ENCODE assay signal across 14 cellular contexts in the genomic region with DNA sequence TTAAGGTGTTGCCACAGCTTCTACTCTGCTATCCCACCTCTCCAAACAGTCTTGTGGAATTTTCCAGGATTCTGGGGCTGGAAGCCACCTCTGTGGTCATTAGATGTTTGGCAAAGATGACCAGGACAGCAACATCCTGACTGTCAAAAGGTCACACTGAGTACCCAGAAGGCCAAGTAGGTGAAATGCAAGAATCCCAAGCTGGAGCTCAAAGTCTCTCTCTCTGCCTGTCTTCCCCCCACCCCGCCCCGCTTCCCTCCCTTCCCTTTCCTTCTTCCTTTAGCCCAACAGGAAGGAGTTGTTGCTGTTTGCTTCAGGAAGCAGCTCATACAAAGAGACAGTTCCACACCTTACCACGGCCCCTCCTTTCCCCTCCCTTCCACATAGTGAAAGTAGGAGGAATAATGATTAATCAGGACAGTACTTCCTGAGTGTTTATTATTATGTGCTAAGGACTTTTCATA.
DNase-seq lines count a peak whose midpoint lies in the region; ATAC-seq and TF ChIP-seq lines count a peak whose summit lies in the region.
"Had no signal": no experiment of that assay in that cellular context is flagged by ENCODE, and none has a peak within 500 bp of the region (broad histone marks: within the 10 kb centered on the region; RNA-seq: fewer than 3 reads in every experiment).

No MANE protein-coding gene starts in this region.

- H3K27ac ChIP-seq in BLaER1, result peak overlapping the region; percentile 1; the same call in 1 of the 2 replicates
- no peak overlapping the region for H3K27ac ChIP-seq in HCT116 (ENCODE audit: low read depth, low read length)
- H3K27ac ChIP-seq in mesenchymal stem cell (ENCODE audit: low read length, poor library complexity, severe bottlenecking), result no peak overlapping the region
- H3K27ac ChIP-seq: cardiac muscle cell, psoas muscle had no signal

- no peaks in the 10 kb centered on the region for H4K20me1 ChIP-seq in BLaER1
- H4K20me1 ChIP-seq in HCT116 (ENCODE audit: insufficient read depth), result no peaks in the 10 kb centered on the region

- no peaks in the 10 kb centered on the region for H3K79me1 ChIP-seq in mesenchymal stem cell (replicated peaks; ENCODE audit: low read length, poor library complexity, severe bottlenecking)

- no TSS peak for BruUV-seq in HCT116 (replicated peaks; lab: Mats Ljungman, UMichigan)

- H3K23ac ChIP-seq in mesenchymal stem cell (ENCODE audit: low read length in 2 of 2), result no peak overlapping the region

- TF ChIP-seq RAD21 in HCT116 (IDR thresholded peaks at IDR 0.05; ENCODE audit: low read depth), result no peak

- peak overlapping the region; percentile 84 for H3K27ac Mint-ChIP-seq in activated naive CD8-positive, alpha-beta T cell treated with anti-CD3 and anti-CD28 coated beads for 36 hours

- no peak for TF ChIP-seq CTCF in HCT116 (IDR thresholded peaks at IDR 0.05 in 2 of 3, conservative IDR thresholded peaks at IDR 0.05 in 1 of 3; ENCODE audit: borderline replicate concordance in 1 of 3, insufficient read depth in 1 of 3, low read depth in 2 of 3, low read length in 2 of 3)
- TF ChIP-seq CTCF in lower leg skin (IDR thresholded peaks at IDR 0.05), result no peak

- H3K4me3 ChIP-seq in BLaER1 (no peak overlapping the region), HCT116 (replicated peaks in 1 of 2; ENCODE audit: low read depth in 1 of 2, low read length in 2 of 2) (no peak overlapping the region), mesenchymal stem cell (ENCODE audit: insufficient read depth in 1 of 2, low read depth in 1 of 2, low read length in 2 of 2) (no peak overlapping the region), lower leg skin (ENCODE audit: low read depth, poor library complexity, severe bottlenecking) (no peak overlapping the region)
- H3K4me3 ChIP-seq: cardiac muscle cell, psoas muscle had no signal

- no peak overlapping the region for H3K4ac ChIP-seq in mesenchymal stem cell (ENCODE audit: low read depth in 1 of 2, low read length in 2 of 2)

- H2AK5ac ChIP-seq in mesenchymal stem cell (ENCODE audit: low read length, severe bottlenecking), result no peak overlapping the region

- H3K4me1 ChIP-seq in BLaER1, result peaks cover 17% of the 10 kb centered on the region
- peaks cover 0 to 12% of the 10 kb centered on the region in 2 experiments; a peak in 1 of 4 replicates for H3K4me1 ChIP-seq in HCT116 (ENCODE audit: control insufficient read depth in 1 of 2, insufficient read depth in 2 of 2, low read length in 2 of 2)
- H3K4me1 ChIP-seq in mesenchymal stem cell (ENCODE audit: control insufficient read depth, insufficient read depth, low read depth, low read length), result peaks cover 2% of the 10 kb centered on the region
- H3K4me1 ChIP-seq: psoas muscle had no signal

- H3K9me3 Mint-ChIP-seq in activated naive CD8-positive, alpha-beta T cell treated with anti-CD3 and anti-CD28 coated beads for 36 hours, result no peaks in the 10 kb centered on the region

- H3K18ac ChIP-seq in mesenchymal stem cell (ENCODE audit: low read depth in 1 of 2, low read length in 2 of 2), result no peak overlapping the region

- H2BK12ac ChIP-seq in mesenchymal stem cell (ENCODE audit: low read length in 2 of 2), result no peak overlapping the region

- CTCF ChIA-PET in HCT116 (lab: Charles Lee), result no interaction called here

- DNase-seq in HCT116 (ENCODE audit: low read depth, low spot score) (no peak), mesenchymal stem cell (no peak), MV-4-11 (lab: John Stamatoyannopoulos, UW) (no peak), lower leg skin (ENCODE audit: low spot score in 2 of 2) (no peak), Right ventricle myocardium inferior (ENCODE audit: missing footprints) (no peak)
- no peak for DNase-seq in activated naive CD8-positive, alpha-beta T cell treated with anti-CD3 and anti-CD28 coated beads for 36 hours
- DNase-seq: activated CD8-positive, alpha-beta memory T cell treated with anti-CD3 and anti-CD28 coated beads, Interleukin-2, amount 50 U/mL, for 4 hours; hypothalamus; NCI-H2171 treated with DMSO at 0.1 percent for 48 hours; psoas muscle; stimulated activated naive CD4-positive, alpha-beta T cell treated with Interleukin-2 at 50 U/mL for 16 hours had no signal

- intact Hi-C loops in HCT116 (cut with micrococcal nuclease), result no loop called here
- intact Hi-C loops in lower leg skin (cut with DNase I; ENCODE audit: low total_unique reads), result no loop called here
- intact Hi-C loops in Right ventricle myocardium inferior (cut with DNase I), result no loop called here

- WGBS in mesenchymal stem cell, result 64% methylated on average over 2 of the region's 3 CpGs
- 38 to 53% methylated on average over 3 of the region's 3 CpGs for WGBS in lower leg skin, 2 donors

- H3K79me2 ChIP-seq in HCT116 (ENCODE audit: insufficient read depth, low read length), result no peaks in the 10 kb centered on the region

- H2AFZ ChIP-seq in HCT116 (ENCODE audit: low read depth, low read length, poor library complexity, severe bottlenecking), result peak overlapping the region; percentile 77
- no peak overlapping the region for H2AFZ ChIP-seq in mesenchymal stem cell (ENCODE audit: low read depth, low read length)

- H3K36me3 ChIP-seq in BLaER1 (no peaks in the 10 kb centered on the region), HCT116 (ENCODE audit: control insufficient read depth in 1 of 2, insufficient read depth in 2 of 2, low read length in 2 of 2) (no peaks in the 10 kb centered on the region), mesenchymal stem cell (ENCODE audit: control insufficient read depth in 1 of 2, insufficient read depth in 2 of 2, low read depth in 1 of 2, low read length in 2 of 2) (no peaks in the 10 kb centered on the region)
- H3K36me3 ChIP-seq: cardiac muscle cell had no signal

- H3K27me3 Mint-ChIP-seq in activated naive CD8-positive, alpha-beta T cell treated with anti-CD3 and anti-CD28 coated beads for 36 hours, result no peaks in the 10 kb centered on the region

- TF ChIP-seq POLR2A in HCT116 (IDR thresholded peaks at IDR 0.05; ENCODE audit: borderline replicate concordance, extremely low read depth, insufficient read depth, insufficient read length) (no peak), lower leg skin (IDR thresholded peaks at IDR 0.05) (no peak)

- H3K9me3 ChIP-seq in BLaER1, result no peaks in the 10 kb centered on the region
- no peaks in the 10 kb centered on the region for H3K9me3 ChIP-seq in HCT116 (ENCODE audit: control insufficient read depth in 1 of 2, insufficient read depth in 1 of 2, low read depth in 1 of 2, low read length in 2 of 2)
- no peaks in the 10 kb centered on the region for H3K9me3 ChIP-seq in mesenchymal stem cell (ENCODE audit: control insufficient read depth, low read length)
- H3K9me3 ChIP-seq: psoas muscle had no signal

- no peaks in the 10 kb centered on the region for H3K36me3 Mint-ChIP-seq in activated naive CD8-positive, alpha-beta T cell treated with anti-CD3 and anti-CD28 coated beads for 36 hours

- peaks cover 12% of the 10 kb centered on the region for H3K4me1 Mint-ChIP-seq in activated naive CD8-positive, alpha-beta T cell treated with anti-CD3 and anti-CD28 coated beads for 36 hours

- ATAC-seq in HCT116 (no peak), HG03039 (IDR thresholded peaks at IDR 0.05; ENCODE audit: unreplicated experiment) (no peak), Right ventricle myocardium inferior (no peak)
- ATAC-seq: psoas muscle had no signal

- RAD21 ChIA-PET in HCT116 (lab: Charles Lee; ENCODE audit: low non-redundant PET in 1 of 2, low total read pairs in 2 of 2, uncharacterized antibody in 2 of 2, unreplicated experiment in 2 of 2), result interaction anchor here in 1 of 2 experiments (0.5 kb wide), 1 partner anchor 203 kb away, joined by 3 read pairs; no protein-coding TSS in a partner anchor

- POLR2A ChIA-PET in HCT116 (lab: Charles Lee), result no interaction called here

- H3K4me2 ChIP-seq in BLaER1, result peak overlapping the region; percentile 29
- no peak overlapping the region for H3K4me2 ChIP-seq in HCT116 (ENCODE audit: low read length)
- H3K4me2 ChIP-seq in mesenchymal stem cell (ENCODE audit: low read length, poor library complexity, severe bottlenecking), result peak overlapping the region; percentile 10

- H3K14ac ChIP-seq in mesenchymal stem cell (ENCODE audit: low read length in 2 of 2), result no peak overlapping the region

- no peak overlapping the region for H4K8ac ChIP-seq in mesenchymal stem cell (ENCODE audit: low read length)

- H2BK15ac ChIP-seq in mesenchymal stem cell (ENCODE audit: low read depth, poor library complexity, severe bottlenecking), result no peak overlapping the region

- no peak overlapping the region for H3K9ac ChIP-seq in BLaER1
- H3K9ac ChIP-seq in HCT116 (ENCODE audit: low read length), result no peak overlapping the region
- no peak overlapping the region for H3K9ac ChIP-seq in mesenchymal stem cell (ENCODE audit: low read length)

- H2BK5ac ChIP-seq in mesenchymal stem cell (ENCODE audit: low read depth, low read length, poor library complexity, severe bottlenecking), result no peak overlapping the region

- no peaks in the 10 kb centered on the region for H3K9me2 ChIP-seq in HCT116 (ENCODE audit: insufficient read depth)

- no peak overlapping the region for H2BK120ac ChIP-seq in mesenchymal stem cell (ENCODE audit: low read depth, low read length)

- no peak overlapping the region for H4K91ac ChIP-seq in mesenchymal stem cell (ENCODE audit: low read length)

- H3K27me3 ChIP-seq in BLaER1 (no peaks in the 10 kb centered on the region), HCT116 (ENCODE audit: insufficient read depth, low read length) (no peaks in the 10 kb centered on the region), mesenchymal stem cell (ENCODE audit: control insufficient read depth in 1 of 2, insufficient read depth in 1 of 2, low read length in 2 of 2) (peaks cover 0 to 13% of the 10 kb centered on the region in 2 experiments)
- H3K27me3 ChIP-seq: cardiac muscle cell had no signal

- no peak overlapping the region for H3K4me3 Mint-ChIP-seq in activated naive CD8-positive, alpha-beta T cell treated with anti-CD3 and anti-CD28 coated beads for 36 hours

TF ChIP-seq in HCT116, 20 proteins besides CTCF, POLR2A, EP300 and RAD21:
- TF ChIP-seq POLR2AphosphoS5 (IDR thresholded peaks at IDR 0.05; ENCODE audit: low read depth, low read length), result no peak
